In genomic region chr16:88519938-88520653, GRCh38 we compare ENCODE assay signal across 19 cellular contexts.
"Had no signal": no experiment of that assay in that cellular context is flagged by ENCODE, and none has a peak within 500 bp of the region (broad histone marks: within the 10 kb centered on the region; RNA-seq: fewer than 3 reads in every experiment).

No MANE protein-coding gene starts in this region.

- H3K36me3 ChIP-seq: colonic mucosa, esophagus squamous epithelium, left ventricle myocardium inferior, lower lobe of right lung, ovary had no signal

- FAIRE-seq: kidney had no signal

- H3K9me3 ChIP-seq: colonic mucosa, esophagus squamous epithelium, left ventricle myocardium inferior, lower lobe of right lung, ovary, tibial nerve had no signal

- H3K27me3 ChIP-seq: colonic mucosa, foreskin keratinocyte, hepatocyte, ovary had no signal

- H3K27me3 Mint-ChIP-seq: memory B cell had no signal

- H3K4me3 Mint-ChIP-seq: memory B cell, mesothelial cell of epicardium, natural killer cell had no signal

- H3K36me3 Mint-ChIP-seq: natural killer cell had no signal

- DNase-seq: colonic mucosa; dermis blood vessel endothelial cell; esophagus squamous epithelium; foreskin keratinocyte; kidney; left cardiac atrium; left ventricle myocardium inferior; lower lobe of right lung; natural killer cell; nucleus accumbens; ovary; right cardiac atrium; stimulated activated CD4-positive, alpha-beta T cell treated with anti-CD3 and anti-CD28 coated beads, Interleukin-2, amount 100 ng/mL, for 48 hours; stimulated activated naive CD4-positive, alpha-beta T cell treated with Interleukin-2 at 50 U/mL for 16 hours had no signal

- H3K27ac Mint-ChIP-seq: mesothelial cell of epicardium had no signal

- H3K4me3 ChIP-seq: colonic mucosa, esophagus squamous epithelium, hepatocyte, left ventricle myocardium inferior, lower lobe of right lung, ovary, smooth muscle cell, tibial nerve had no signal

- ATAC-seq: foreskin keratinocyte, left cardiac atrium, lower lobe of right lung, natural killer cell, right cardiac atrium had no signal

- H3K4me2 ChIP-seq: hepatocyte, smooth muscle cell had no signal

- H3K4me1 ChIP-seq: foreskin keratinocyte had no signal

- H3K79me2 ChIP-seq: hepatocyte had no signal

- H3K27ac ChIP-seq: colonic mucosa, esophagus squamous epithelium, foreskin keratinocyte, hepatocyte, left ventricle myocardium inferior, lower lobe of right lung, ovary, tibial nerve had no signal

- H2AFZ ChIP-seq: hepatocyte had no signal
